ENCODE assay signal across 10 cellular contexts in the genomic region with DNA sequence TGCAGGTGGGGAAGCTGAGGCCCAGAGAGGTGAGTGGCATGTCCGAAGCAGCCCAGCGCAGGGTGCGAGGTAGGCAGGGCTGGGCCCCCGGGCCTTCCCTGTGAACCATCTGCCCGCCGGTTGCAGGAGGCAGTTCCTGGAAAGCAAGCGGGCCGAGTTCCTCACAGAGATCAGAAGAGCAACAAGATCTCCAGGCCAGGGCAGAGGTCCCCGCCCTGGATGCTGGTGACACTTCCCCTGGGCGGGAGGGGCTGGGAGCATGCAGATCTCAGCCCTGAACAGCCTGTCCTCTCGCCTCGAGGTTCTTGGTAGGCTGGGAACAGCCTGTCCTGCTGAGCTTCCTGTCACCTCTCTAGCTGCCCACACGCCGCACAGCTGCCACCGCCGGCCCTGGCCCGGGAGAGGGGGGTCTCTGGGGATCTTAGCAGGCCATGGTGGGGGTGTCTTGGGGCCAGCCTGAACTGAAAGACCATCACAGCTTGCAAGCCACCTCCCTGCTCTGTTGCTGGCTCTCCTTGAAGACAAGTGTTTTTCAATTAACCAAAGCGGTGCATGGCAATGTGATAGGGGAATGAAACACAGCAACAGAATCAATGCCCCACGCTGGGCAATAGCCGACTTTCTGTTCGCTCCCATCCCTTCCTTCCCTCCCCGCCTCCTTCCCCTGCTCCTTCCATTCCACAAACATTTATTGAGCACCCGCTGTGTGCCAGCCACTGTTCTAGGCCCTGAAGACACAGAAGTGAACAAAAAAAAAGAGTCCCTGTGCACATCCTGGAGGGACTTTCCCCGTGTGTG. TPM values are rescaled to one million over a fixed set of nuclear protein-coding genes. Genes with fewer than 3 reads are reported as not detected.
DNase-seq lines count a peak whose midpoint lies in the region; ATAC-seq and TF ChIP-seq lines count a peak whose summit lies in the region.
"Had no signal": no experiment of that assay in that cellular context is flagged by ENCODE, and none has a peak within 500 bp of the region (broad histone marks: within the 10 kb centered on the region; RNA-seq: fewer than 3 reads in every experiment).

No MANE protein-coding gene starts in this region.

- no peak overlapping the region for H4K5ac ChIP-seq in H9 (ENCODE audit: insufficient read length, low read depth, low read length)

- no peak overlapping the region for H2BK20ac ChIP-seq in H9 (ENCODE audit: low read depth, low read length, poor library complexity, severe bottlenecking)

- H3K4me1 ChIP-seq in CD4-positive, CD25-positive, alpha-beta regulatory T cell (ENCODE audit: control insufficient read depth, insufficient read depth, low read length, poor library complexity, severe bottlenecking), result peaks cover 31% of the 10 kb centered on the region
- H3K4me1 ChIP-seq in H9 (ENCODE audit: insufficient read depth, low read length), result no peaks in the 10 kb centered on the region
- H3K4me1 ChIP-seq in stomach, result peaks cover 0 to 23% (median 6%) of the 10 kb centered on the region in 4 donors

- DNase-seq in CD4-positive, CD25-positive, alpha-beta regulatory T cell, result peak; percentile 25 to 94 (median 51)
- peak; percentile 81 for DNase-seq in H9
- peak; percentile 19 to 86 (median 35) for DNase-seq in T-helper 2 cell
- DNase-seq in mucosa of gallbladder (ENCODE audit: low spot score), result peak; percentile 61
- peak; percentile 71 for DNase-seq in stomach
- DNase-seq in NCI-H2107 treated with DMSO at 0.1 percent for 48 hours (lab: John Stamatoyannopoulos, UW; ENCODE audit: unreplicated experiment), result no peak
- DNase-seq in NCI-H187 treated with DMSO at 0.1 percent for 48 hours (lab: John Stamatoyannopoulos, UW), result no peak

- intact Hi-C loops in stomach (cut with DNase I; ENCODE audit: low total_unique reads), result no loop called here

- no peak overlapping the region for H2BK12ac ChIP-seq in H9 (ENCODE audit: insufficient read length, low read depth, low read length)

- H3K56ac ChIP-seq in H9 (ENCODE audit: insufficient read length, low read depth, low read length), result no peak overlapping the region

- H2BK5ac ChIP-seq in H9 (ENCODE audit: insufficient read length, low read length), result no peak overlapping the region

- peak; percentile 76 for TF ChIP-seq EP300 in stomach (IDR thresholded peaks at IDR 0.05)

- H3K79me1 ChIP-seq in H9 (ENCODE audit: insufficient read depth, low read depth, low read length, poor library complexity, severe bottlenecking), result no peaks in the 10 kb centered on the region

- H3K14ac ChIP-seq in H9 (ENCODE audit: insufficient read depth, low read length), result no peak overlapping the region

- no CpG with 5 or more reads among the region's 24 CpGs for WGBS in H9 (ENCODE audit: extremely low coverage, insufficient read length, low lambda C conversion rate)
- WGBS in adipose tissue, 3 donors, result 36 to 60% (median 42%) methylated on average over 24 of the region's 24 CpGs
- 54 to 74% (median 56%) methylated on average over 19 to 24 of the region's 24 CpGs for WGBS in stomach, 5 donors

- H3K4ac ChIP-seq in H9 (ENCODE audit: low read depth, low read length), result no peak overlapping the region

- H2BK120ac ChIP-seq in H9 (ENCODE audit: low read depth, low read length, poor library complexity, severe bottlenecking), result no peak overlapping the region

- peaks cover 0 to 1% (median 0%) of the 10 kb centered on the region in 7 donors for H3K9me3 Mint-ChIP-seq in CD4-positive, CD25-positive, alpha-beta regulatory T cell
- H3K9me3 Mint-ChIP-seq in H9, result peaks cover under 1 to 1% of the 10 kb centered on the region in 2 experiments; a peak in 3 of 5 replicates
- H3K9me3 Mint-ChIP-seq: nephron had no signal

- H2AK5ac ChIP-seq in H9 (ENCODE audit: insufficient read length, low read length), result no peak overlapping the region

- H3K4me3 ChIP-seq in CD4-positive, CD25-positive, alpha-beta regulatory T cell (ENCODE audit: low read depth, low read length), result peak overlapping the region; percentile 13
- no peak overlapping the region for H3K4me3 ChIP-seq in stomach

- H3K27ac ChIP-seq in CD4-positive, CD25-positive, alpha-beta regulatory T cell (ENCODE audit: insufficient read depth, low read length, poor library complexity, severe bottlenecking), result peak overlapping the region; percentile 84
- no peak overlapping the region for H3K27ac ChIP-seq in H9 (ENCODE audit: insufficient read length, low read depth, low read length)
- H3K27ac ChIP-seq in adipose tissue (ENCODE audit: low read depth, low read length), result peak overlapping the region; percentile 3
- H3K27ac ChIP-seq in stomach, result peak overlapping the region; percentile 52 to 74 (median 71)

- no peak overlapping the region for H3K23ac ChIP-seq in H9 (ENCODE audit: insufficient read length, low read depth, low read length)

- H3K79me2 ChIP-seq in H9 (ENCODE audit: insufficient read depth, low read length), result no peaks in the 10 kb centered on the region

- no peak overlapping the region for H3K18ac ChIP-seq in H9 (ENCODE audit: insufficient read length, low read depth, low read length)

- no peaks in the 10 kb centered on the region for H3K23me2 ChIP-seq in H9 (ENCODE audit: insufficient read length, low read depth, low read length, poor library complexity, severe bottlenecking)

- TF ChIP-seq POLR2A in stomach (IDR thresholded peaks at IDR 0.05), result no peak

- no peaks in the 10 kb centered on the region for H3K9me3 ChIP-seq in CD4-positive, CD25-positive, alpha-beta regulatory T cell (ENCODE audit: control insufficient read depth in 2 of 2, low read length in 2 of 2)
- H3K9me3 ChIP-seq in H9 (ENCODE audit: control insufficient read depth, low read depth, low read length), result peaks cover 2% of the 10 kb centered on the region
- peaks cover 0 to under 1% (median 0%) of the 10 kb centered on the region in 4 donors for H3K9me3 ChIP-seq in stomach

- no peak overlapping the region for H4K8ac ChIP-seq in H9 (replicated peaks; ENCODE audit: insufficient read length, low read depth, low read length)

- no peak overlapping the region for H3K4me2 ChIP-seq in H9 (ENCODE audit: insufficient read depth, insufficient read length, low read length)

- peak overlapping the region; percentile 97 to 98 (median 97) for H3K27ac Mint-ChIP-seq in CD4-positive, CD25-positive, alpha-beta regulatory T cell
- peak overlapping the region in 1 of 3 experiments; percentile 97; a peak in 1 of 7 replicates for H3K27ac Mint-ChIP-seq in H9
- H3K27ac Mint-ChIP-seq: nephron had no signal

- no peaks in the 10 kb centered on the region for H3K27me3 Mint-ChIP-seq in CD4-positive, CD25-positive, alpha-beta regulatory T cell
- peaks cover 6% of the 10 kb centered on the region; the same call in 1 of the 2 replicates for H3K27me3 Mint-ChIP-seq in H9 (ENCODE audit: low read depth)

- H3K4me1 Mint-ChIP-seq in CD4-positive, CD25-positive, alpha-beta regulatory T cell, result peaks cover 4 to 57% (median 32%) of the 10 kb centered on the region in 4 donors
- H3K4me1 Mint-ChIP-seq in H9, result 0 out of 4 replicates have a peak, but pooled peaks cover 2 to 5% of the 10 kb centered on the region in 2 experiments
- H3K4me1 Mint-ChIP-seq: nephron had no signal

- no peak overlapping the region for H3T11ph ChIP-seq in H9 (ENCODE audit: low read length)

- no peak overlapping the region for H3K9ac ChIP-seq in H9 (ENCODE audit: extremely low read depth, insufficient read length, low read length)

- TF ChIP-seq CTCF in H9 (conservative IDR thresholded peaks at IDR 0.05) (no peak), stomach (IDR thresholded peaks at IDR 0.05) (no peak)

- H2AFZ ChIP-seq in H9 (ENCODE audit: low read length), result no peak overlapping the region

- H4K20me1 ChIP-seq in H9 (ENCODE audit: control insufficient read depth, insufficient read depth, insufficient read length), result no peaks in the 10 kb centered on the region

- H3K36me3 ChIP-seq in CD4-positive, CD25-positive, alpha-beta regulatory T cell (ENCODE audit: control insufficient read depth, insufficient read depth, low read length), result no peaks in the 10 kb centered on the region
- H3K36me3 ChIP-seq in stomach, result no peaks in the 10 kb centered on the region

- ATAC-seq in CD4-positive, CD25-positive, alpha-beta regulatory T cell (ENCODE audit: low read depth in 2 of 2), result peak; percentile 69 to 75

- H2BK15ac ChIP-seq in H9 (ENCODE audit: low read depth, low read length), result no peak overlapping the region

- H3K27me3 ChIP-seq in CD4-positive, CD25-positive, alpha-beta regulatory T cell (ENCODE audit: control insufficient read depth, insufficient read depth, low read length), result no peaks in the 10 kb centered on the region
- H3K27me3 ChIP-seq in H9 (ENCODE audit: insufficient read depth, low read length), result no peaks in the 10 kb centered on the region
- H3K27me3 ChIP-seq in stomach, result no peaks in the 10 kb centered on the region

- H3K36me3 Mint-ChIP-seq in CD4-positive, CD25-positive, alpha-beta regulatory T cell, result no peaks in the 10 kb centered on the region
- H3K36me3 Mint-ChIP-seq in H9 (ENCODE audit: insufficient read depth in 1 of 3, low read depth in 3 of 3), result peaks cover 0 to under 1% (median under 1%) of the 10 kb centered on the region in 3 experiments; a peak in 2 of 7 replicates

- peak overlapping the region; percentile 76 to 92 (median 81) for H3K4me3 Mint-ChIP-seq in CD4-positive, CD25-positive, alpha-beta regulatory T cell
- no peak overlapping the region for H3K4me3 Mint-ChIP-seq in H9
- H3K4me3 Mint-ChIP-seq: nephron had no signal

- H4K91ac ChIP-seq in H9 (ENCODE audit: insufficient read length, low read depth, low read length), result no peak overlapping the region

RNA-seq across cellular contexts. Expression of gene SOCS1, which starts 31.7 kb away (rescaled TPM):
- total RNA-seq in CD4-positive, CD25-positive, alpha-beta regulatory T cell, result 91.5 TPM
- 10 to 100 TPM in 2 of 4 donors, 1 to 10 TPM in 2; 8.6 to 15.2 (median 9.7) TPM for polyA plus RNA-seq in CD4-positive, CD25-positive, alpha-beta regulatory T cell
- total RNA-seq in H9 (2021) (11.0 and 11.5 TPM in 2 replicates), mucosa of gallbladder (6.0 TPM), stomach (10 to 100 TPM in 3 of 5 donors, 1 to 10 TPM in 2; 4.2 to 45.5 (median 12.1) TPM)
- polyA plus RNA-seq in adipose tissue (10 to 100 TPM in 1 of 3 donors, 1 to 10 TPM in 2; 2.6 to 29.7 (median 9.8) TPM), stomach (10 to 100 TPM in 2 of 3 donors, 1 to 10 TPM in 1; 9.4 to 14.7 (median 11.0) TPM)

RNA-seq across cellular contexts. Expression of gene TNP2, which starts 44.8 kb away (rescaled TPM):
- not detected for total RNA-seq in CD4-positive, CD25-positive, alpha-beta regulatory T cell
- polyA plus RNA-seq in CD4-positive, CD25-positive, alpha-beta regulatory T cell, result not detected
- total RNA-seq in H9 (2021) (not detected in 2 replicates), mucosa of gallbladder (not detected), stomach (not detected)
- polyA plus RNA-seq in adipose tissue (not detected), stomach (not detected)
- total RNA-seq: activated CD8-positive, alpha-beta memory T cell treated with anti-CD3 and anti-CD28 coated beads for 36 hours had no signal

RNA-seq across cellular contexts. Expression of gene PRM3, which starts 49.1 kb away (rescaled TPM):
- not detected for total RNA-seq in CD4-positive, CD25-positive, alpha-beta regulatory T cell
- not detected for polyA plus RNA-seq in CD4-positive, CD25-positive, alpha-beta regulatory T cell
- total RNA-seq in H9 (2021) (not detected in 2 replicates), mucosa of gallbladder (not detected), stomach (not detected)
- polyA plus RNA-seq in adipose tissue (not detected), stomach (not detected)
- total RNA-seq: activated CD8-positive, alpha-beta memory T cell treated with anti-CD3 and anti-CD28 coated beads for 36 hours had no signal

RNA-seq across cellular contexts. Expression of gene PRM2, which starts 52.0 kb away (rescaled TPM):
- not detected for total RNA-seq in CD4-positive, CD25-positive, alpha-beta regulatory T cell
- polyA plus RNA-seq in CD4-positive, CD25-positive, alpha-beta regulatory T cell, result not detected
- total RNA-seq in H9 (2021), result not detected in 2 replicates
- polyA plus RNA-seq in adipose tissue, result not detected
- not detected for total RNA-seq in mucosa of gallbladder
- total RNA-seq in stomach, result not detected
- polyA plus RNA-seq in stomach, result not detected
- total RNA-seq: activated CD8-positive, alpha-beta memory T cell treated with anti-CD3 and anti-CD28 coated beads for 36 hours had no signal

RNA-seq across cellular contexts. Expression of gene PRM1, which starts 56.8 kb away (rescaled TPM):
- total RNA-seq in CD4-positive, CD25-positive, alpha-beta regulatory T cell, result not detected
- not detected for polyA plus RNA-seq in CD4-positive, CD25-positive, alpha-beta regulatory T cell
- total RNA-seq in H9 (2021) (not detected in 2 replicates), mucosa of gallbladder (not detected), stomach (not detected)
- polyA plus RNA-seq in adipose tissue (not detected), stomach (not detected)
- total RNA-seq: activated CD8-positive, alpha-beta memory T cell treated with anti-CD3 and anti-CD28 coated beads for 36 hours had no signal

Comparison
In these comparisons a context has a peak if more than half of its experiments do, and no peak if none do; other contexts are left out.
1. DNase-seq: peak in CD4-positive, CD25-positive, alpha-beta regulatory T cell (3 of 3), H9 (single experiment), T-helper 2 cell (5 of 5), mucosa of gallbladder (single experiment) and stomach (single experiment); none in NCI-H2107 treated with DMSO at 0.1 percent for 48 hours (single experiment) and NCI-H187 treated with DMSO at 0.1 percent for 48 hours (single experiment).
2. H3K4me3 Mint-ChIP-seq: peak in CD4-positive, CD25-positive, alpha-beta regulatory T cell (4 of 4); none in H9 (0 of 2).